Comparison of ENCODE assay signal across 8 cellular contexts in the genomic region with DNA sequence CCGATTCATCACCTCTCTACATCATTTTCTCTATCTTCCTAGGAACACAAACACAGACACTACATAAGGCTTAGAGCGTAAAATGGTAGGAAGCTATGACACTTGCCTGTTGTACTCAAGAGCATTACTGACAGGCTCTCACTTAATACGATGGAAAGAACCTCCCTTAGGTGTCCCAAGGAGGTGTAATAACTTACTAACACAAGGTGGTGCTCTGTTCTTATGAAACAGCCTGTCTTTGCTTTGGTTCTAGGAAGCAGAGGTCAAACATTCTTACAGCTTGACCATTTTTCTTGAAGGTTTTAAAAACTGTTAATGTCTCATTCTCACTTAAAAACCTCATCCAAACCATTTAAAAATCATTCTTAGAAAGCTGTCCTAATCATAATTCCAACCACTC.
A peak's percentile ranks its signal among the peaks of the same experiment; 100 is the strongest.
DNase-seq lines count a peak whose midpoint lies in the region; ATAC-seq lines count a peak whose summit lies in the region.

No MANE protein-coding gene starts in this region.

- ATAC-seq in GM21528 (IDR thresholded peaks at IDR 0.05; ENCODE audit: low FRiP score, unreplicated experiment) = peak; percentile 86

- DNase-seq in GM03348 (ENCODE audit: low spot score) = peak; percentile 57
- DNase-seq in HT-29 (ENCODE audit: low spot score) = peak; percentile 85
- peak; percentile 3 to 66 for DNase-seq in SJCRH30
- DNase-seq in glomerular visceral epithelial cell (ENCODE audit: extremely low spot score) = peak; percentile 42
- DNase-seq in skeletal muscle cell (ENCODE audit: low read depth) = peak; percentile 25
- no peak for DNase-seq in mesenteric fat pad (ENCODE audit: low spot score)
- DNase-seq in stimulated activated CD4-positive, alpha-beta T cell treated with anti-CD3 and anti-CD28 coated beads, Interleukin-2, amount 100 ng/mL, for 24 hours = no peak

- H3K27me3 ChIP-seq in SJCRH30 = no peaks in the 10 kb centered on the region

- H3K4me1 ChIP-seq in SJCRH30 = no peaks in the 10 kb centered on the region

- H3K27ac ChIP-seq in SJCRH30 = no peak overlapping the region

- H3K4me3 ChIP-seq in SJCRH30 = no peak overlapping the region
- no peak overlapping the region for H3K4me3 ChIP-seq in skeletal muscle cell (ENCODE audit: low read depth, low read length)

- no peaks in the 10 kb centered on the region for H3K9me3 ChIP-seq in SJCRH30 (replicated peaks)

- H3K36me3 ChIP-seq in SJCRH30 = no peaks in the 10 kb centered on the region

Comparison
In these comparisons a context has a peak if more than half of its experiments do, and no peak if none do; other contexts are left out.
1. DNase-seq: peak in GM03348 (single experiment), HT-29 (single experiment), SJCRH30 (2 of 2), glomerular visceral epithelial cell (single experiment) and skeletal muscle cell (single experiment); none in mesenteric fat pad (single experiment) and stimulated activated CD4-positive, alpha-beta T cell treated with anti-CD3 and anti-CD28 coated beads, Interleukin-2, amount 100 ng/mL, for 24 hours (0 of 2).